17 cellular contexts compared by ENCODE assay signal in the genomic region with DNA sequence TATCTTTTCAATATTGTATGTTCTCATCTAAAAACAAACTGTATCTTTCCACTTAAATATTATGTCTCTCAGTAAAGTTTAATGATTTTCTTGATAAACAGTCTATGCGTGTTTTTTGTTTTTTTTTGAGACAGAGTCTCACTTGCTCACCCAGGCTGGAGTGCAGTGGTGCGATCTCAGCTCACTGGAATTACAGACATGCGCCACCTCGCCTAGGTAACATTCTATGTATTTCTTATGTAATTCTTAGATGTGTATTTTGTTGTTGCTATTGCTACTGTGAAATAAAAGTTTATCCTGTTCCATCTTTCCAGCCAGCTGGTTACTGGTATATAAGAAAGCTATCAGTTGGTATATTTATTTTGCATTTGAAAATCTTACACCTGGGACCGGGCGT. TPM values are rescaled to one million over a fixed set of nuclear protein-coding genes. Genes with fewer than 3 reads are reported as not detected.
A peak's percentile ranks its signal among the peaks of the same experiment; 100 is the strongest.
DNase-seq lines count a peak whose midpoint lies in the region; ATAC-seq and TF ChIP-seq lines count a peak whose summit lies in the region.
"Had no signal": no experiment of that assay in that cellular context is flagged by ENCODE, and none has a peak within 500 bp of the region (broad histone marks: within the 10 kb centered on the region; RNA-seq: fewer than 3 reads in every experiment).

No MANE protein-coding gene starts in this region.

- H3K4me1 ChIP-seq in HUES64 (ENCODE audit: insufficient read depth, low read length) = peaks cover 30% of the 10 kb centered on the region

- CTCF ChIA-PET in activated CD4-positive, alpha-beta T cell treated with anti-CD3 and anti-CD28 coated beads for 36 hours (lab: Charles Lee) = interaction anchor here (0.6 kb wide), 1 partner anchor 37 kb away, joined by 3 read pairs; no protein-coding TSS in a partner anchor
- CTCF ChIA-PET in CD4-positive, alpha-beta T cell (lab: Charles Lee) = no interaction called here

- H3K36me3 Mint-ChIP-seq in nephron (ENCODE audit: low read depth) = peaks cover 20% of the 10 kb centered on the region
- peaks cover 8% of the 10 kb centered on the region for H3K36me3 Mint-ChIP-seq in activated CD4-positive, alpha-beta T cell treated with anti-CD3 and anti-CD28 coated beads for 36 hours (ENCODE audit: low read depth)
- peaks cover 9% of the 10 kb centered on the region for H3K36me3 Mint-ChIP-seq in CD4-positive, alpha-beta T cell (ENCODE audit: low read depth)

- H3K9ac ChIP-seq in HUES64 (ENCODE audit: low read depth, low read length) = no peak overlapping the region

- TF ChIP-seq CTCF in brain microvascular endothelial cell (IDR thresholded peaks at IDR 0.05; ENCODE audit: low read depth, low read length, missing control alignments) (no peak), nephron (IDR thresholded peaks at IDR 0.05; ENCODE audit: unreplicated experiment in 3 of 3) (no peak)
- TF ChIP-seq CTCF in CD4-positive, alpha-beta T cell (IDR thresholded peaks at IDR 0.05) = no peak

- H3K36me3 ChIP-seq in HUES64 (ENCODE audit: insufficient read depth, low read length) (no peaks in the 10 kb centered on the region), brain microvascular endothelial cell (replicated peaks) (no peaks in the 10 kb centered on the region)

- H3K27me3 Mint-ChIP-seq in nephron (ENCODE audit: low read depth) = no peaks in the 10 kb centered on the region
- H3K27me3 Mint-ChIP-seq in activated CD4-positive, alpha-beta T cell treated with anti-CD3 and anti-CD28 coated beads for 36 hours = no peaks in the 10 kb centered on the region
- no peaks in the 10 kb centered on the region for H3K27me3 Mint-ChIP-seq in CD4-positive, alpha-beta T cell
- H3K27me3 Mint-ChIP-seq: activated naive CD4-positive, alpha-beta T cell treated with anti-CD3 and anti-CD28 coated beads, Interleukin-2, amount 10 ng/mL, durations not matched to agents 7 days and 5 days had no signal

- no peaks in the 10 kb centered on the region for H3K27me3 ChIP-seq in HUES64 (ENCODE audit: insufficient read depth, low read length)
- H3K27me3 ChIP-seq in brain microvascular endothelial cell (replicated peaks) = no peaks in the 10 kb centered on the region
- H3K27me3 ChIP-seq in CD4-positive, alpha-beta T cell (ENCODE audit: control insufficient read depth, insufficient read depth, low read length) = no peaks in the 10 kb centered on the region

- peak; percentile 40 for DNase-seq in ELR (ENCODE audit: low read depth)
- DNase-seq in brain microvascular endothelial cell = peak; percentile 40
- no peak for DNase-seq in activated CD4-positive, alpha-beta T cell treated with anti-CD3 and anti-CD28 coated beads for 36 hours
- no peak for DNase-seq in CD4-positive, alpha-beta T cell
- DNase-seq in NCI-H345 treated with DMSO at 0.1 percent for 48 hours (lab: John Stamatoyannopoulos, UW; ENCODE audit: unreplicated experiment) = no peak
- DNase-seq: activated CD4-positive, alpha-beta T cell treated with anti-CD3 and anti-CD28 coated beads, Interleukin-2, amount 50 U/mL, for 4 hours; activated naive CD4-positive, alpha-beta T cell treated with anti-CD3 and anti-CD28 coated beads, Interleukin-2, amount 10 ng/mL, durations not matched to agents 7 days and 5 days; NCI-H2107; NK-92 treated with Interleukin-12 subunit alpha and Interleukin-12 subunit beta, amount 100 ng/mL, for 24 hours; stimulated activated CD4-positive, alpha-beta T cell treated with anti-CD3 and anti-CD28 coated beads, Interleukin-2, amount 100 ng/mL, for 48 hours; stimulated activated naive CD8-positive, alpha-beta T cell treated with anti-CD3 and anti-CD28 coated beads, Interleukin-15, Interleukin-2, amounts not matched to agents 100 U/mL and 50 U/mL, for 24 hours had no signal

- intact Hi-C loops in activated CD4-positive, alpha-beta T cell treated with anti-CD3 and anti-CD28 coated beads for 36 hours (cut with DNase I, micrococcal nuclease) = no loop called here
- intact Hi-C loops in CD4-positive, alpha-beta T cell (cut with DNase I, micrococcal nuclease) = no loop called here

- 94% methylated on average over 6 of the region's 6 CpGs for WGBS in HUES64

- no peak overlapping the region for H3K4me3 Mint-ChIP-seq in nephron
- no peak overlapping the region for H3K4me3 Mint-ChIP-seq in activated CD4-positive, alpha-beta T cell treated with anti-CD3 and anti-CD28 coated beads for 36 hours
- H3K4me3 Mint-ChIP-seq in CD4-positive, alpha-beta T cell = no peak overlapping the region
- H3K4me3 Mint-ChIP-seq: activated naive CD4-positive, alpha-beta T cell treated with anti-CD3 and anti-CD28 coated beads, Interleukin-2, amount 10 ng/mL, durations not matched to agents 7 days and 5 days had no signal

- POLR2A ChIA-PET in activated CD4-positive, alpha-beta T cell treated with anti-CD3 and anti-CD28 coated beads for 36 hours (lab: Charles Lee) = no interaction called here
- POLR2A ChIA-PET in CD4-positive, alpha-beta T cell (lab: Charles Lee) = no interaction called here

- in situ Hi-C loops in brain microvascular endothelial cell (cut with HindIII; ENCODE audit: low pct_ligation_motif_present, low sequenced_read_pairs) = no loop called here

- H3K4me1 Mint-ChIP-seq in nephron = peaks cover 9% of the 10 kb centered on the region
- H3K4me1 Mint-ChIP-seq in activated CD4-positive, alpha-beta T cell treated with anti-CD3 and anti-CD28 coated beads for 36 hours = peaks cover 13% of the 10 kb centered on the region
- peaks cover 28% of the 10 kb centered on the region for H3K4me1 Mint-ChIP-seq in CD4-positive, alpha-beta T cell (ENCODE audit: low read depth)

- H3K27ac ChIP-seq in HUES64 (ENCODE audit: low read depth, low read length) = peak overlapping the region; percentile 48; the same call in 1 of the 2 replicates
- H3K27ac ChIP-seq in brain microvascular endothelial cell = peak overlapping the region; percentile 74
- H3K27ac ChIP-seq in CD4-positive, alpha-beta T cell (ENCODE audit: low read depth, low read length) = no peak overlapping the region
- H3K27ac ChIP-seq: C4-2B, coronary artery had no signal

- no peak for ATAC-seq in activated CD4-positive, alpha-beta T cell treated with anti-CD3 and anti-CD28 coated beads for 36 hours
- ATAC-seq in CD4-positive, alpha-beta T cell (ENCODE audit: poor library complexity) = no peak
- no peak for ATAC-seq in GM19035 (IDR thresholded peaks at IDR 0.05; ENCODE audit: unreplicated experiment)
- ATAC-seq: stimulated activated naive CD8-positive, alpha-beta T cell treated with anti-CD3 and anti-CD28 coated beads, Interleukin-15, Interleukin-2, amounts not matched to agents 100 U/mL and 50 U/mL, for 24 hours had no signal

- H3K4me3 ChIP-seq in HUES64 (ENCODE audit: low read length) (no peak overlapping the region), brain microvascular endothelial cell (ENCODE audit: low read depth, low read length) (no peak overlapping the region)
- H3K4me3 ChIP-seq: coronary artery, lung had no signal

- H3K9me3 ChIP-seq in HUES64 (ENCODE audit: insufficient read depth, low read depth, low read length) = no peaks in the 10 kb centered on the region
- no peaks in the 10 kb centered on the region for H3K9me3 ChIP-seq in CD4-positive, alpha-beta T cell (ENCODE audit: control insufficient read depth, low read length)

- H3K9me3 Mint-ChIP-seq in nephron = no peaks in the 10 kb centered on the region
- H3K9me3 Mint-ChIP-seq in activated CD4-positive, alpha-beta T cell treated with anti-CD3 and anti-CD28 coated beads for 36 hours (ENCODE audit: low read depth) = no peaks in the 10 kb centered on the region
- H3K9me3 Mint-ChIP-seq in CD4-positive, alpha-beta T cell = no peaks in the 10 kb centered on the region
- H3K9me3 Mint-ChIP-seq: activated naive CD4-positive, alpha-beta T cell treated with anti-CD3 and anti-CD28 coated beads, Interleukin-2, amount 10 ng/mL, durations not matched to agents 7 days and 5 days had no signal

- peak overlapping the region; percentile 84 to 90 (median 87) for H3K27ac Mint-ChIP-seq in nephron
- H3K27ac Mint-ChIP-seq in activated CD4-positive, alpha-beta T cell treated with anti-CD3 and anti-CD28 coated beads for 36 hours = no peak overlapping the region
- no peak overlapping the region for H3K27ac Mint-ChIP-seq in CD4-positive, alpha-beta T cell
- H3K27ac Mint-ChIP-seq: activated naive CD4-positive, alpha-beta T cell treated with anti-CD3 and anti-CD28 coated beads, Interleukin-2, amount 10 ng/mL, durations not matched to agents 7 days and 5 days had no signal

RNA-seq across cellular contexts. Expression of a gene that starts 29.4 kb away (rescaled TPM):
- polyA plus RNA-seq in HUES64 (2013, experiment 1 of 2) = 42.1 TPM
- 39.9 TPM for polyA plus RNA-seq in HUES64 (2013, experiment 2 of 2)
- 10 to 100 TPM; 17.4 to 18.7 TPM for total RNA-seq in activated CD4-positive, alpha-beta T cell treated with anti-CD3 and anti-CD28 coated beads for 36 hours
- 10 to 100 TPM; 13.4 to 17.0 TPM for total RNA-seq in CD4-positive, alpha-beta T cell

RNA-seq across cellular contexts. Expression of a gene that starts 46.2 kb away (rescaled TPM):
- polyA plus RNA-seq in HUES64 (2013, experiment 1 of 2) = 41.1 TPM
- polyA plus RNA-seq in HUES64 (2013, experiment 2 of 2) = 42.5 TPM
- total RNA-seq in activated CD4-positive, alpha-beta T cell treated with anti-CD3 and anti-CD28 coated beads for 36 hours = 10 to 100 TPM; 24.6 to 32.7 TPM
- total RNA-seq in CD4-positive, alpha-beta T cell = under 1 TPM; 0.08 to 0.17 TPM

Comparison
In these comparisons a context has a peak if more than half of its experiments do, and no peak if none do; other contexts are left out.
1. DNase-seq: peak in ELR (single experiment) and brain microvascular endothelial cell (single experiment); none in activated CD4-positive, alpha-beta T cell treated with anti-CD3 and anti-CD28 coated beads for 36 hours (single experiment), CD4-positive, alpha-beta T cell (0 of 10) and NCI-H345 treated with DMSO at 0.1 percent for 48 hours (single experiment).
2. H3K27ac Mint-ChIP-seq: peak in nephron (3 of 3); none in activated CD4-positive, alpha-beta T cell treated with anti-CD3 and anti-CD28 coated beads for 36 hours (single experiment) and CD4-positive, alpha-beta T cell (single experiment).
3. RNA of a gene that starts 46.2 kb away (total RNA-seq): 24.6 to 32.7 TPM in activated CD4-positive, alpha-beta T cell treated with anti-CD3 and anti-CD28 coated beads for 36 hours; 0.08 to 0.17 TPM in CD4-positive, alpha-beta T cell; every median in the first group is over 10 times any median in the second.